Comparison of ENCODE assay signal across 8 cellular contexts in genomic region chr16:27253526-27253930, GRCh38. TPM values are rescaled to one million over a fixed set of nuclear protein-coding genes. Genes with fewer than 3 reads are reported as not detected.
DNase-seq lines count a peak whose midpoint lies in the region; ATAC-seq, FAIRE-seq and TF ChIP-seq lines count a peak whose summit lies in the region.

No MANE protein-coding gene starts in this region.

- H2BK5ac ChIP-seq in mesenchymal stem cell (ENCODE audit: low read depth, low read length, poor library complexity, severe bottlenecking): no peak overlapping the region

- H2AFZ ChIP-seq in ACC112 (ENCODE audit: low read length, unreplicated experiment) (peak overlapping the region; percentile 96), GM12878 (ENCODE audit: control insufficient read depth, low read depth, low read length) (no peak overlapping the region), mesenchymal stem cell (ENCODE audit: low read depth, low read length) (no peak overlapping the region)

- no peak overlapping the region for H3K14ac ChIP-seq in mesenchymal stem cell (ENCODE audit: low read length in 2 of 2)

- no peaks in the 10 kb centered on the region for H3K36me3 ChIP-seq in ACC112 (ENCODE audit: insufficient read depth, low read length)
- H3K36me3 ChIP-seq in KOPT-K1 (ENCODE audit: insufficient read depth, low read length): peaks cover 28% of the 10 kb centered on the region
- peaks cover 0 to 11% of the 10 kb centered on the region in 2 experiments; a peak in 2 of 4 replicates for H3K36me3 ChIP-seq in GM12878 (ENCODE audit: control insufficient read depth in 2 of 2, insufficient read depth in 2 of 2, low read length in 1 of 2)
- peaks cover 9 to 28% of the 10 kb centered on the region in 2 experiments for H3K36me3 ChIP-seq in mesenchymal stem cell (ENCODE audit: control insufficient read depth in 1 of 2, insufficient read depth in 2 of 2, low read depth in 1 of 2, low read length in 2 of 2)

- TF ChIP-seq RAD21 in GM12878 (IDR thresholded peaks at IDR 0.05; ENCODE audit: insufficient read depth, low read depth, low read length): no peak

- peak overlapping the region; percentile 35; the same call in 1 of the 2 replicates for H3K4me3 ChIP-seq in ACC112 (ENCODE audit: low read depth, low read length)
- no peak overlapping the region for H3K4me3 ChIP-seq in GM12878
- no peak overlapping the region for H3K4me3 ChIP-seq in mesenchymal stem cell (ENCODE audit: insufficient read depth in 1 of 2, low read depth in 1 of 2, low read length in 2 of 2)

- DNase-seq in GM12878 (ENCODE audit: low read depth, low spot score): no peak
- DNase-seq in mesenchymal stem cell: peak; percentile 92
- DNase-seq in effector memory CD8-positive, alpha-beta T cell: no peak
- no peak for DNase-seq in GM12891 (ENCODE audit: insufficient read length, low spot score)
- DNase-seq in NCI-H748 (lab: John Stamatoyannopoulos, UW; ENCODE audit: unreplicated experiment): no peak
- DNase-seq in NCI-H2171 (lab: John Stamatoyannopoulos, UW): no peak

- no peak for FAIRE-seq in GM12878 (lab: Jason Lieb, UNC)
- FAIRE-seq in GM12891 (lab: Jason Lieb, UNC): no peak

- in situ Hi-C loops in GM12878 (cut with MboI): no loop called here

- peaks cover 30% of the 10 kb centered on the region for H3K4me1 ChIP-seq in ACC112 (ENCODE audit: control insufficient read depth, insufficient read depth, low read length, unreplicated experiment)
- H3K4me1 ChIP-seq in GM12878 (ENCODE audit: control insufficient read depth, insufficient read depth, low read length): peaks cover 25% of the 10 kb centered on the region
- peaks cover 5% of the 10 kb centered on the region for H3K4me1 ChIP-seq in mesenchymal stem cell (ENCODE audit: control insufficient read depth, insufficient read depth, low read depth, low read length)

- no peak overlapping the region for H4K91ac ChIP-seq in mesenchymal stem cell (ENCODE audit: low read length)

- H2BK12ac ChIP-seq in mesenchymal stem cell (ENCODE audit: low read length in 2 of 2): peak overlapping the region in 1 of 2 experiments; percentile 10

- TF ChIP-seq POLR2A in GM12878 (IDR thresholded peaks at IDR 0.05; ENCODE audit: low read depth, low read length) (no peak), GM12891 (IDR thresholded peaks at IDR 0.05; ENCODE audit: low read depth, low read length) (no peak)

- H3K4me3 Mint-ChIP-seq in effector memory CD8-positive, alpha-beta T cell: no peak overlapping the region

- WGBS in GM12878 (ENCODE audit: insufficient coverage, insufficient replicate concordance, low lambda C conversion rate, missing lambda C conversion rate): 68% methylated on average over 6 of the region's 6 CpGs
- WGBS in mesenchymal stem cell: 0% methylated on average over 3 of the region's 6 CpGs

- peak; percentile 27 for ATAC-seq in GM12878
- no peak for ATAC-seq in effector memory CD8-positive, alpha-beta T cell (replicated peaks)

- H3K9me3 ChIP-seq in KOPT-K1 (ENCODE audit: insufficient read depth, low read length, poor library complexity, severe bottlenecking) (no peaks in the 10 kb centered on the region), GM12878 (replicated peaks; ENCODE audit: control insufficient read depth, insufficient read depth, low read length) (no peaks in the 10 kb centered on the region), mesenchymal stem cell (ENCODE audit: control insufficient read depth, low read length) (no peaks in the 10 kb centered on the region)

- peaks cover 17% of the 10 kb centered on the region for H3K79me1 ChIP-seq in mesenchymal stem cell (replicated peaks; ENCODE audit: low read length, poor library complexity, severe bottlenecking)

- BruUV-seq in GM12878 (replicated peaks; lab: Mats Ljungman, UMichigan): no TSS peak

- no peak overlapping the region for H4K8ac ChIP-seq in mesenchymal stem cell (ENCODE audit: low read length)

- peaks cover 10% of the 10 kb centered on the region for H3K79me2 ChIP-seq in ACC112 (ENCODE audit: control insufficient read depth, insufficient read depth, low read length, unreplicated experiment)
- H3K79me2 ChIP-seq in GM12878 (ENCODE audit: control insufficient read depth, insufficient read depth, low read length): peaks cover 5% of the 10 kb centered on the region

- H3K9ac ChIP-seq in GM12878 (ENCODE audit: control insufficient read depth, insufficient read depth, low read length) (0 out of 2 replicates have a peak overlapping the region, but pooled peaks have one; percentile 20), mesenchymal stem cell (ENCODE audit: low read length) (peak overlapping the region; percentile 64)

- no peak overlapping the region for H3K4ac ChIP-seq in mesenchymal stem cell (ENCODE audit: low read depth in 1 of 2, low read length in 2 of 2)

- no peaks in the 10 kb centered on the region for H3K27me3 Mint-ChIP-seq in effector memory CD8-positive, alpha-beta T cell

- H3K36me3 Mint-ChIP-seq in effector memory CD8-positive, alpha-beta T cell (ENCODE audit: insufficient read depth): peaks cover 11% of the 10 kb centered on the region

- POLR2A ChIA-PET in GM12878 (lab: Charles Lee): interaction anchor here (1.0 to 5.6 kb wide), 5 partner anchors 10 to 119 kb away, joined by 3 to 79 read pairs (median 8); no protein-coding TSS in a partner anchor

- H3K4me1 Mint-ChIP-seq in effector memory CD8-positive, alpha-beta T cell (ENCODE audit: low read depth in 2 of 2): peaks cover 18 to 30% of the 10 kb centered on the region in 2 donors

- H3K27ac Mint-ChIP-seq in effector memory CD8-positive, alpha-beta T cell: no peak overlapping the region

- no peak overlapping the region for H2AK5ac ChIP-seq in mesenchymal stem cell (ENCODE audit: low read length, severe bottlenecking)

- H2BK120ac ChIP-seq in mesenchymal stem cell (ENCODE audit: low read depth, low read length): no peak overlapping the region

- CTCF ChIA-PET in GM12878 (lab: Yijun Ruan, JAX): interaction anchor here (1.0 to 3.5 kb wide), 8 partner anchors 11 to 119 kb away, joined by 3 to 38 read pairs (median 6); no protein-coding TSS in a partner anchor

- no peak for TF ChIP-seq CTCF in GM12878 (IDR thresholded peaks at IDR 0.05 in 2 of 3, conservative IDR thresholded peaks at IDR 0.05 in 1 of 3; ENCODE audit: control insufficient read depth in 2 of 3, extremely low read depth in 1 of 3, insufficient read depth in 1 of 3, low read depth in 3 of 3, low read length in 3 of 3)

- H3K27ac ChIP-seq in ACC112 (ENCODE audit: low read depth, low read length) (peak overlapping the region; percentile 90), KOPT-K1 (ENCODE audit: low read depth, low read length, poor library complexity, severe bottlenecking) (peak overlapping the region; percentile 53), GM12878 (ENCODE audit: control insufficient read depth, insufficient read depth) (peak overlapping the region; percentile 74), mesenchymal stem cell (ENCODE audit: low read length, poor library complexity, severe bottlenecking) (peak overlapping the region; percentile 76)

- RAD21 ChIA-PET in GM12878 (lab: Charles Lee; ENCODE audit: unreplicated experiment): interaction anchor here (1.0 to 3.6 kb wide), 8 partner anchors 12 to 146 kb away, joined by 3 to 51 read pairs (median 16); no protein-coding TSS in a partner anchor

- H3K27me3 ChIP-seq in ACC112 (ENCODE audit: insufficient read depth, low read length) (no peaks in the 10 kb centered on the region), GM12878 (replicated peaks in 1 of 2; ENCODE audit: control insufficient read depth in 2 of 2, insufficient read depth in 2 of 2, low read length in 1 of 2) (no peaks in the 10 kb centered on the region), mesenchymal stem cell (ENCODE audit: control insufficient read depth in 1 of 2, insufficient read depth in 1 of 2, low read length in 2 of 2) (no peaks in the 10 kb centered on the region)

- H3K23ac ChIP-seq in mesenchymal stem cell (ENCODE audit: low read length in 2 of 2): no peak overlapping the region

- H3K4me2 ChIP-seq in GM12878 (ENCODE audit: control insufficient read depth, insufficient read depth): 0 out of 2 replicates have a peak overlapping the region, but pooled peaks have one; percentile 4
- H3K4me2 ChIP-seq in mesenchymal stem cell (ENCODE audit: low read length, poor library complexity, severe bottlenecking): no peak overlapping the region

- no peaks in the 10 kb centered on the region for H3K9me3 Mint-ChIP-seq in effector memory CD8-positive, alpha-beta T cell

- intact Hi-C loops in GM12878 (cut with micrococcal nuclease; ENCODE audit: unreplicated experiment): no loop called here

- no peak for TF ChIP-seq EP300 in GM12878 (IDR thresholded peaks at IDR 0.05; ENCODE audit: borderline replicate concordance in 1 of 2, control insufficient read depth in 1 of 2, low read depth in 2 of 2, low read length in 2 of 2)

- no peaks in the 10 kb centered on the region for H4K20me1 ChIP-seq in GM12878 (ENCODE audit: control insufficient read depth, insufficient read depth)

- SMC1A ChIA-PET in GM12878 (lab: Charles Lee; ENCODE audit: uncharacterized antibody, unreplicated experiment): interaction anchor here (1.1 to 8.5 kb wide), 10 partner anchors 14 to 154 kb away, joined by 3 to 165 read pairs (median 7); partner anchors contain the start of gene IL21R

- H3K18ac ChIP-seq in mesenchymal stem cell (ENCODE audit: low read depth in 1 of 2, low read length in 2 of 2): no peak overlapping the region

- H2BK15ac ChIP-seq in mesenchymal stem cell (ENCODE audit: low read depth, poor library complexity, severe bottlenecking): no peak overlapping the region

RNA-seq across cellular contexts. Expression of gene NSMCE1, which starts 15.0 kb away (rescaled TPM):
- total RNA-seq in GM12878 (2013; cell fraction: nucleolus; rRNA removed): 24.2 and 43.2 TPM in 2 replicates
- total RNA-seq in GM12878 (2014; rRNA removed) (62.8 and 69.0 TPM in 2 replicates), GM12878 (2014; rRNA removed; fragmentation: Illumina TruSeq; extraction: Trizol) (63.8 and 66.7 TPM in 2 replicates), GM12878 (2021) (62.4 and 66.5 TPM in 2 replicates)
- 55.0 TPM for polyA plus RNA-seq in GM12878 (2011; ENCODE audit: low read depth)
- polyA plus RNA-seq in GM12878 (2011; rRNA removed) (51.7 and 54.0 TPM in 2 replicates), GM12878 (2014; fragmentation: Illumina TruSeq; extraction: Trizol) (52.4 and 79.0 TPM in 2 replicates), GM12878 (2014; fragmentation: Nextera tagmentation; extraction: Ambion mirVana) (100 to 1,000 TPM; 168 to 214 TPM), GM12878 (2014; rRNA removed) (59.4 and 62.6 TPM in 2 replicates), GM12878 (2016; fragmentation: Nextera tagmentation; extraction: Ambion mirVana) (100 to 1,000 TPM; 110 to 120 TPM)
- 47.5 and 49.5 TPM in 2 replicates for polyA plus RNA-seq in GM12878 (2011; cell fraction: cytosol; rRNA removed)
- 22.6 and 25.4 TPM in 2 replicates for polyA plus RNA-seq in GM12878 (2011; cell fraction: nucleus; rRNA removed)
- 68.4 and 73.3 TPM in 2 replicates for polyA plus RNA-seq in GM12878 (2012)
- polyA minus RNA-seq in GM12878 (2011; rRNA and poly(A)+ RNA removed): 39.8 and 45.0 TPM in 2 replicates
- 11.5 and 16.8 TPM in 2 replicates for polyA minus RNA-seq in GM12878 (2011; cell fraction: cytosol; rRNA and poly(A)+ RNA removed)
- 16.3 and 23.2 TPM in 2 replicates for polyA minus RNA-seq in GM12878 (2011; cell fraction: nucleus; rRNA and poly(A)+ RNA removed)
- 52.8 TPM for polyA plus RNA-seq in mesenchymal stem cell (2013, experiment 1 of 2)
- 54.6 TPM for polyA plus RNA-seq in mesenchymal stem cell (2013, experiment 2 of 2)
- polyA plus RNA-seq in GM12891 (2012; ENCODE audit: low read depth, missing spikeins): 81.9 TPM

RNA-seq across cellular contexts. Expression of gene KDM8, which starts 50.2 kb away (rescaled TPM):
- 25.2 and 27.7 TPM in 2 replicates for total RNA-seq in GM12878 (2013; cell fraction: nucleolus; rRNA removed)
- total RNA-seq in GM12878 (2014; rRNA removed) (6.9 and 8.9 TPM in 2 replicates), GM12878 (2014; rRNA removed; fragmentation: Illumina TruSeq; extraction: Trizol) (4.1 and 4.2 TPM in 2 replicates), GM12878 (2021) (6.6 and 7.8 TPM in 2 replicates)
- polyA plus RNA-seq in GM12878 (2011; ENCODE audit: low read depth): 1.5 TPM
- polyA plus RNA-seq in GM12878 (2011; rRNA removed) (2.8 and 6.1 TPM in 2 replicates), GM12878 (2014; fragmentation: Illumina TruSeq; extraction: Trizol) (3.9 and 4.1 TPM in 2 replicates), GM12878 (2014; fragmentation: Nextera tagmentation; extraction: Ambion mirVana) (1 to 10 TPM in 1 of 2 experiments, under 1 TPM in 1; 0.79 to 1.3 TPM), GM12878 (2014; rRNA removed) (5.5 and 7.3 TPM in 2 replicates), GM12878 (2016; fragmentation: Nextera tagmentation; extraction: Ambion mirVana) (1 to 10 TPM; 8.0 to 8.7 TPM)
- 6.8 and 14.6 TPM in 2 replicates for polyA plus RNA-seq in GM12878 (2011; cell fraction: cytosol; rRNA removed)
- 12.3 and 14.7 TPM in 2 replicates for polyA plus RNA-seq in GM12878 (2011; cell fraction: nucleus; rRNA removed)
- 2.6 TPM in 2 replicates for polyA plus RNA-seq in GM12878 (2012)
- polyA minus RNA-seq in GM12878 (2011; rRNA and poly(A)+ RNA removed): 5.4 and 15.9 TPM in 2 replicates
- polyA minus RNA-seq in GM12878 (2011; cell fraction: cytosol; rRNA and poly(A)+ RNA removed): 2.1 and 2.9 TPM in 2 replicates
- 6.6 and 10.4 TPM in 2 replicates for polyA minus RNA-seq in GM12878 (2011; cell fraction: nucleus; rRNA and poly(A)+ RNA removed)
- polyA plus RNA-seq in mesenchymal stem cell (2013, experiment 1 of 2): 1.9 TPM
- polyA plus RNA-seq in mesenchymal stem cell (2013, experiment 2 of 2): 1.7 TPM
- polyA plus RNA-seq in GM12891 (2012; ENCODE audit: low read depth, missing spikeins): 1.9 TPM
